ENCODE assay signal across 19 cellular contexts in the genomic region with DNA sequence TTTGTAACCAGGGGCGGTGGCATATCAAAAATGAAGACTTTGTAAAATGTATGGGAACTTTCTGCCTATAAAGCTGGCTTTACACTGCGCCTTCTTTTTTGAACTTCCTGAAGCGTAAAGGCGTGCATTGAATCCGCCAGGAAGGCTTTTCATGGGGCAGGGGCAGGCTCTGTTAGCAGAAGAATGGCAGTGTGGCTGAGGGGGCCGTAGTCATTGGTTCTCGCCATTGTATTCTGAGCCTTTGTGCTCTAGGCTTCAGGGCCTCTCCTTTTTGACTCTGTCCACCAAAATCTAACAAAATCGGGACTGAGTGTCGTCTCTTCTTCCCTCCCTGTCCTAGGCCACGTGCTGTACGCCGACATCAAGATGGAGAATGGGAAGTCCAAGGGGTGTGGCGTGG. TPM values are rescaled to one million over a fixed set of nuclear protein-coding genes. Genes with fewer than 3 reads are reported as not detected.
A peak's percentile ranks its signal among the peaks of the same experiment; 100 is the strongest.
DNase-seq lines count a peak whose midpoint lies in the region; ATAC-seq and TF ChIP-seq lines count a peak whose summit lies in the region.
"Had no signal": no experiment of that assay in that cellular context is flagged by ENCODE, and none has a peak within 500 bp of the region (broad histone marks: within the 10 kb centered on the region; RNA-seq: fewer than 3 reads in every experiment).

No MANE protein-coding gene starts in this region.

- H3K36me3 ChIP-seq in SK-N-MC (ENCODE audit: insufficient read depth, low read length) = peaks cover 63% of the 10 kb centered on the region
- peaks cover 65% of the 10 kb centered on the region for H3K36me3 ChIP-seq in endodermal cell (ENCODE audit: control insufficient read depth, insufficient read depth, low read length)

- no peak for ATAC-seq in stimulated activated effector memory CD8-positive, alpha-beta T cell treated with anti-CD3 and anti-CD28 coated beads, Interleukin-12 subunit alpha, Interleukin-12 subunit beta, amount 100 ng/mL, for 72 hours
- ATAC-seq in HG02588 (IDR thresholded peaks at IDR 0.05; ENCODE audit: unreplicated experiment) (no peak), HG02759 (IDR thresholded peaks at IDR 0.05; ENCODE audit: unreplicated experiment) (no peak)
- ATAC-seq: A549, Panc1 had no signal

- H3K4me1 ChIP-seq in endodermal cell (ENCODE audit: control insufficient read depth, insufficient read depth, low read length) = no peaks in the 10 kb centered on the region
- H3K4me1 ChIP-seq: A549 had no signal

- H3K4me1 Mint-ChIP-seq in activated CD4-positive, alpha-beta T cell treated with anti-CD3 and anti-CD28 coated beads, Interleukin-2, amount 10 ng/mL, durations not matched to agents 24 days and 14 days = peaks cover 23% of the 10 kb centered on the region
- H3K4me1 Mint-ChIP-seq in endodermal cell = no peaks in the 10 kb centered on the region
- peaks cover 28% of the 10 kb centered on the region for H3K4me1 Mint-ChIP-seq in stimulated activated effector memory CD8-positive, alpha-beta T cell treated with anti-CD3 and anti-CD28 coated beads, Interleukin-12 subunit alpha, Interleukin-12 subunit beta, amount 100 ng/mL, for 72 hours
- H3K4me1 Mint-ChIP-seq in Calu3 (ENCODE audit: low read depth, unreplicated experiment) = no peaks in the 10 kb centered on the region

- no TSS peak for BruUV-seq in Calu3 (replicated peaks; lab: Mats Ljungman, UMichigan)

- no peak overlapping the region for H3K4me3 Mint-ChIP-seq in activated CD4-positive, alpha-beta T cell treated with anti-CD3 and anti-CD28 coated beads, Interleukin-2, amount 10 ng/mL, durations not matched to agents 24 days and 14 days
- H3K4me3 Mint-ChIP-seq in endodermal cell (no peak overlapping the region), Calu3 (ENCODE audit: low read depth, unreplicated experiment) (no peak overlapping the region)
- H3K4me3 Mint-ChIP-seq in stimulated activated effector memory CD8-positive, alpha-beta T cell treated with anti-CD3 and anti-CD28 coated beads, Interleukin-12 subunit alpha, Interleukin-12 subunit beta, amount 100 ng/mL, for 72 hours = peak overlapping the region; percentile 35

- CTCF ChIA-PET in Calu3 (lab: Charles Lee) = no interaction called here

- WGBS in endodermal cell (ENCODE audit: insufficient coverage in 1 of 2, insufficient read length in 1 of 2), 2 experiments = 75 to 81% methylated on average over 9 to 13 of the region's 13 CpGs

- H3K9me3 ChIP-seq in SK-N-MC (ENCODE audit: low read depth, low read length) (no peaks in the 10 kb centered on the region), endodermal cell (ENCODE audit: control insufficient read depth, low read length) (no peaks in the 10 kb centered on the region)
- H3K9me3 ChIP-seq: A549, heart right ventricle had no signal

- peak overlapping the region; percentile 95 for H3K27ac Mint-ChIP-seq in activated CD4-positive, alpha-beta T cell treated with anti-CD3 and anti-CD28 coated beads, Interleukin-2, amount 10 ng/mL, durations not matched to agents 24 days and 14 days
- peak overlapping the region; percentile 85 for H3K27ac Mint-ChIP-seq in endodermal cell
- H3K27ac Mint-ChIP-seq in stimulated activated effector memory CD8-positive, alpha-beta T cell treated with anti-CD3 and anti-CD28 coated beads, Interleukin-12 subunit alpha, Interleukin-12 subunit beta, amount 100 ng/mL, for 72 hours = peak overlapping the region; percentile 93
- no peak overlapping the region for H3K27ac Mint-ChIP-seq in Calu3 (ENCODE audit: unreplicated experiment)

- H3K27ac ChIP-seq in SK-N-MC = peak overlapping the region; percentile 67; the same call in 1 of the 2 replicates
- H3K27ac ChIP-seq in endodermal cell (ENCODE audit: low read depth, low read length) = peak overlapping the region; percentile 81
- H3K27ac ChIP-seq: A549 had no signal

- H3K27me3 ChIP-seq in endodermal cell (ENCODE audit: control insufficient read depth, insufficient read depth, low read length, poor library complexity, severe bottlenecking) = no peaks in the 10 kb centered on the region
- H3K27me3 ChIP-seq: heart right ventricle had no signal

- intact Hi-C loops in activated CD4-positive, alpha-beta T cell treated with anti-CD3 and anti-CD28 coated beads, Interleukin-2, amount 10 ng/mL, durations not matched to agents 24 days and 14 days (cut with micrococcal nuclease) = no loop called here
- intact Hi-C loops in Calu3 (cut with micrococcal nuclease; ENCODE audit: unreplicated experiment) = no loop called here

- H3K27me3 Mint-ChIP-seq in activated CD4-positive, alpha-beta T cell treated with anti-CD3 and anti-CD28 coated beads, Interleukin-2, amount 10 ng/mL, durations not matched to agents 24 days and 14 days = no peaks in the 10 kb centered on the region
- H3K27me3 Mint-ChIP-seq in endodermal cell (ENCODE audit: insufficient read depth) (no peaks in the 10 kb centered on the region), Calu3 (ENCODE audit: unreplicated experiment) (no peaks in the 10 kb centered on the region)
- H3K27me3 Mint-ChIP-seq: naive B cell had no signal

- H3K9ac ChIP-seq in SK-N-MC (ENCODE audit: insufficient read length) = no peak overlapping the region
- no peak overlapping the region for H3K9ac ChIP-seq in endodermal cell (ENCODE audit: extremely low read depth, low read length, poor library complexity, severe bottlenecking)

- peaks cover 48% of the 10 kb centered on the region for H3K36me3 Mint-ChIP-seq in activated CD4-positive, alpha-beta T cell treated with anti-CD3 and anti-CD28 coated beads, Interleukin-2, amount 10 ng/mL, durations not matched to agents 24 days and 14 days (ENCODE audit: low read depth)
- H3K36me3 Mint-ChIP-seq in endodermal cell (ENCODE audit: low read depth) (peaks cover 53% of the 10 kb centered on the region), Calu3 (ENCODE audit: insufficient read depth, unreplicated experiment) (peaks cover 32% of the 10 kb centered on the region)
- peaks cover 73% of the 10 kb centered on the region for H3K36me3 Mint-ChIP-seq in stimulated activated effector memory CD8-positive, alpha-beta T cell treated with anti-CD3 and anti-CD28 coated beads, Interleukin-12 subunit alpha, Interleukin-12 subunit beta, amount 100 ng/mL, for 72 hours

- no peak for DNase-seq in activated CD4-positive, alpha-beta T cell treated with anti-CD3 and anti-CD28 coated beads, Interleukin-2, amount 10 ng/mL, durations not matched to agents 24 days and 14 days
- DNase-seq in activated CD4-positive, alpha-beta T cell treated with anti-CD3 and anti-CD28 coated beads for 48 hours = no peak
- DNase-seq in SK-N-MC (ENCODE audit: low read depth, low spot score) = no peak
- no peak for DNase-seq in endodermal cell
- DNase-seq in stimulated activated effector memory CD8-positive, alpha-beta T cell treated with anti-CD3 and anti-CD28 coated beads, Interleukin-12 subunit alpha, Interleukin-12 subunit beta, amount 100 ng/mL, for 72 hours (ENCODE audit: low spot score in 2 of 2) = no peak
- no peak for DNase-seq in Calu3
- DNase-seq: erythroblast; heart right ventricle; kidney glomerular epithelial cell; naive B cell; NCI-H187 treated with DMSO at 0.1 percent for 48 hours; NCI-H524; stimulated activated CD4-positive, alpha-beta T cell treated with anti-CD3 and anti-CD28 coated beads, Interleukin-4, amount 100 ng/mL, for 24 hours had no signal

- TF ChIP-seq CTCF in endodermal cell (conservative IDR thresholded peaks at IDR 0.05) (no peak), Calu3 (IDR thresholded peaks at IDR 0.05; ENCODE audit: unreplicated experiment) (no peak)

- H3K4me3 ChIP-seq in SK-N-MC = no peak overlapping the region
- H3K4me3 ChIP-seq in endodermal cell (ENCODE audit: low read length) = no peak overlapping the region
- H3K4me3 ChIP-seq: A549, heart right ventricle had no signal

- no peaks in the 10 kb centered on the region for H3K9me3 Mint-ChIP-seq in activated CD4-positive, alpha-beta T cell treated with anti-CD3 and anti-CD28 coated beads, Interleukin-2, amount 10 ng/mL, durations not matched to agents 24 days and 14 days
- H3K9me3 Mint-ChIP-seq in endodermal cell (no peaks in the 10 kb centered on the region), Calu3 (ENCODE audit: low read depth, unreplicated experiment) (no peaks in the 10 kb centered on the region)
- H3K9me3 Mint-ChIP-seq in stimulated activated effector memory CD8-positive, alpha-beta T cell treated with anti-CD3 and anti-CD28 coated beads, Interleukin-12 subunit alpha, Interleukin-12 subunit beta, amount 100 ng/mL, for 72 hours = no peaks in the 10 kb centered on the region
- H3K9me3 Mint-ChIP-seq: naive B cell had no signal

RNA-seq across cellular contexts. Expression of gene PRAM1, which starts 14.1 kb away (rescaled TPM):
- 0.33 and 0.38 TPM in 2 replicates for total RNA-seq in activated CD4-positive, alpha-beta T cell treated with anti-CD3 and anti-CD28 coated beads, Interleukin-2, amount 10 ng/mL, durations not matched to agents 24 days and 14 days
- total RNA-seq in endodermal cell = 1 to 10 TPM in 1 of 2 donors, under 1 TPM in 1; 0.40 to 1.9 TPM
- 1.00 TPM for polyA plus RNA-seq in endodermal cell (2013, experiment 1 of 2)
- 0.58 TPM for polyA plus RNA-seq in endodermal cell (2013, experiment 2 of 2)
- total RNA-seq in Calu3 (2022) = 0.47 TPM in 1 of 2 replicates, not detected in the other
- total RNA-seq: H4, LHCN-M2 had no signal

RNA-seq across cellular contexts. Expression of gene ZNF414, which starts 25.6 kb away (rescaled TPM):
- total RNA-seq in activated CD4-positive, alpha-beta T cell treated with anti-CD3 and anti-CD28 coated beads, Interleukin-2, amount 10 ng/mL, durations not matched to agents 24 days and 14 days = 18.1 and 25.6 TPM in 2 replicates
- total RNA-seq in endodermal cell = 10 to 100 TPM; 22.6 to 23.7 TPM
- polyA plus RNA-seq in endodermal cell (2013, experiment 1 of 2) = 20.2 TPM
- 25.0 TPM for polyA plus RNA-seq in endodermal cell (2013, experiment 2 of 2)
- 8.7 and 11.8 TPM in 2 replicates for total RNA-seq in Calu3 (2022)

RNA-seq across cellular contexts. Expression of gene HNRNPM, which starts 43.6 kb away (rescaled TPM):
- total RNA-seq in activated CD4-positive, alpha-beta T cell treated with anti-CD3 and anti-CD28 coated beads, Interleukin-2, amount 10 ng/mL, durations not matched to agents 24 days and 14 days = 349 and 352 TPM in 2 replicates
- 100 to 1,000 TPM; 271 to 370 TPM for total RNA-seq in endodermal cell
- polyA plus RNA-seq in endodermal cell (2013, experiment 1 of 2) = 198 TPM
- polyA plus RNA-seq in endodermal cell (2013, experiment 2 of 2) = 223 TPM
- 186 and 204 TPM in 2 replicates for total RNA-seq in Calu3 (2022)
